ENCODE assay signal across 1 cellular context in the genomic region with DNA sequence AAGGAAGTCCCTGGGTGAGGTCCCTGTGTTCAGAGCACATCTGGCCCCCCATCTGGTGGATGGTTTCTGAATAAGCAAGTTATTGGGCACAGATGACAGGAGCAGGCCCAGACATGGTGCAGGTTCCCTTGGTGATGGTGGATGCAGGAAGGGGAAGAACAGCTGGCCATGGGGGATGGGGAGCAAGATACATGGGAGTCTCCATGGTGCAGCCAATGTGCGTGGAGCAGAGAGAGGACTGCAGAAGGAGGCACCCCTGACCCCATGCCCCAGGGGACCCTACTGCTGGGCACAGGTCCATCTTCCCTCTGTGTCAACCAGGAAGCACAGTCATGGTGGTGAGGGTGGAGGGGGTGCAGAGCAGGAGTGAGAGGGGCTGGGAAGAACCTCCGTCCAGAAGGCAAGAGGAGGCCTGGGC.
TF ChIP-seq lines count a peak whose summit lies in the region.

No MANE protein-coding gene starts in this region.

TF ChIP-seq in HepG2, 621 proteins besides CTCF, POLR2A, EP300 and RAD21 (continued from another document):
- TF ChIP-seq, protein P1, sequence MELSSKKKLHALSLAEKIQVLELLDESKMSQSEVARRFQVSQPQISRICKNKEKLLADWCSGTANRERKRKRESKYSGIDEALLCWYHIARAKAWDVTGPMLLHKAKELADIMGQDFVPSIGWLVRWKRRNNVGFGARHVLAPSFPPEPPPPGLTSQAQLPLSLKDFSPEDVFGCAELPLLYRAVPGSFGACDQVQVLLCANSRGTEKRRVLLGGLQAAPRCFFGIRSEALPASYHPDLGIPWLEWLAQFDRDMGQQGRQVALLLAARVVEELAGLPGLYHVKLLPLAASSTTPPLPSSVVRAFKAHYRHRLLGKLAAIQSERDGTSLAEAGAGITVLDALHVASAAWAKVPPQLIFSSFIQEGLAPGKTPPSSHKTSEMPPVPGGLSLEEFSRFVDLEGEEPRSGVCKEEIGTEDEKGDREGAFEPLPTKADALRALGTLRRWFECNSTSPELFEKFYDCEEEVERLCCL (CRISPR knock-in tag; IDR thresholded peaks at IDR 0.05; ENCODE audit: borderline replicate concordance): no peak
- peak; percentile 41 for TF ChIP-seq RBM22 (optimal IDR thresholded peaks at IDR 0.05; ENCODE audit: low read length)
